In genomic region chr16:57025941-57026777, GRCh38 we compare ENCODE assay signal across 17 cellular contexts. TPM values are rescaled to one million over a fixed set of nuclear protein-coding genes. Genes with fewer than 3 reads are reported as not detected.
DNase-seq lines count a peak whose midpoint lies in the region; TF ChIP-seq lines count a peak whose summit lies in the region.
"Had no signal": no experiment of that assay in that cellular context is flagged by ENCODE, and none has a peak within 500 bp of the region (broad histone marks: within the 10 kb centered on the region; RNA-seq: fewer than 3 reads in every experiment).

No MANE protein-coding gene starts in this region.

- peak overlapping the region; percentile 51 for H2AK5ac ChIP-seq in neuronal stem cell (ENCODE audit: low read depth, low read length)

- peak overlapping the region; percentile 49 for H3K27ac Mint-ChIP-seq in T-helper 2 cell treated with Interferon-gamma antibody and Interleukin-4, amounts not matched to agents 5 μg/mL and 100 μg/mL, for 36 hours
- H3K27ac Mint-ChIP-seq in CD4-positive, alpha-beta memory T cell = peak overlapping the region; percentile 36 to 85 (median 63)
- peak overlapping the region; percentile 56 for H3K27ac Mint-ChIP-seq in activated naive CD8-positive, alpha-beta T cell treated with anti-CD3 and anti-CD28 coated beads for 36 hours
- no peak overlapping the region for H3K27ac Mint-ChIP-seq in glutamatergic neuron (ENCODE audit: unreplicated experiment)
- H3K27ac Mint-ChIP-seq: GM23338 had no signal

- H3K4me3 ChIP-seq in CD4-positive, alpha-beta memory T cell (ENCODE audit: low read length in 2 of 2) = no peak overlapping the region
- no peak overlapping the region for H3K4me3 ChIP-seq in neuronal stem cell (ENCODE audit: low read length in 2 of 2)
- H3K4me3 ChIP-seq: gastroesophageal sphincter, GM23338, right lobe of liver, tibial nerve had no signal

- no peak overlapping the region for H2BK12ac ChIP-seq in neuronal stem cell (ENCODE audit: low read length)

- no peak overlapping the region for H2BK120ac ChIP-seq in neuronal stem cell (ENCODE audit: low read depth, low read length)

- H2AFZ ChIP-seq in neuronal stem cell (ENCODE audit: low read length) = no peak overlapping the region
- H2AFZ ChIP-seq: GM23338 had no signal

- H3K14ac ChIP-seq in neuronal stem cell (ENCODE audit: low read length) = no peak overlapping the region

- H2BK5ac ChIP-seq in neuronal stem cell (ENCODE audit: low read length) = peak overlapping the region; percentile 62

- H3K79me1 ChIP-seq in neuronal stem cell (ENCODE audit: low read depth, low read length) = no peaks in the 10 kb centered on the region

- whole genome bisulfite sequencing in neuronal stem cell (ENCODE audit: extremely low coverage in 2 of 2, insufficient read length in 2 of 2, insufficient replicate concordance in 1 of 2), 2 donors = no CpG with 5 or more reads among the region's 21 CpGs

- no peaks in the 10 kb centered on the region for H3K27me3 Mint-ChIP-seq in T-helper 2 cell treated with Interferon-gamma antibody and Interleukin-4, amounts not matched to agents 5 μg/mL and 100 μg/mL, for 36 hours (ENCODE audit: low read depth)
- H3K27me3 Mint-ChIP-seq in CD4-positive, alpha-beta memory T cell = no peaks in the 10 kb centered on the region
- H3K27me3 Mint-ChIP-seq in activated naive CD8-positive, alpha-beta T cell treated with anti-CD3 and anti-CD28 coated beads for 36 hours = no peaks in the 10 kb centered on the region
- peaks cover 7% of the 10 kb centered on the region for H3K27me3 Mint-ChIP-seq in glutamatergic neuron (ENCODE audit: unreplicated experiment)

- no peak overlapping the region for H4K91ac ChIP-seq in neuronal stem cell (ENCODE audit: low read depth, low read length, poor library complexity)

- peaks cover 88% of the 10 kb centered on the region for H3K36me3 Mint-ChIP-seq in T-helper 2 cell treated with Interferon-gamma antibody and Interleukin-4, amounts not matched to agents 5 μg/mL and 100 μg/mL, for 36 hours (ENCODE audit: low read depth)
- H3K36me3 Mint-ChIP-seq in CD4-positive, alpha-beta memory T cell = peaks cover 66 to 88% of the 10 kb centered on the region in 2 donors
- peaks cover 73% of the 10 kb centered on the region for H3K36me3 Mint-ChIP-seq in activated naive CD8-positive, alpha-beta T cell treated with anti-CD3 and anti-CD28 coated beads for 36 hours
- no peaks in the 10 kb centered on the region for H3K36me3 Mint-ChIP-seq in glutamatergic neuron (ENCODE audit: unreplicated experiment)

- peaks cover 46% of the 10 kb centered on the region for H3K4me1 Mint-ChIP-seq in T-helper 2 cell treated with Interferon-gamma antibody and Interleukin-4, amounts not matched to agents 5 μg/mL and 100 μg/mL, for 36 hours (ENCODE audit: low read depth)
- H3K4me1 Mint-ChIP-seq in CD4-positive, alpha-beta memory T cell = peaks cover 56 to 97% (median 79%) of the 10 kb centered on the region in 4 donors
- peaks cover 81% of the 10 kb centered on the region for H3K4me1 Mint-ChIP-seq in activated naive CD8-positive, alpha-beta T cell treated with anti-CD3 and anti-CD28 coated beads for 36 hours
- no peaks in the 10 kb centered on the region for H3K4me1 Mint-ChIP-seq in glutamatergic neuron (ENCODE audit: low read depth, unreplicated experiment)

- peak overlapping the region; percentile 61 for H3K18ac ChIP-seq in neuronal stem cell (ENCODE audit: low read length)

- no peak overlapping the region for H3K4me3 Mint-ChIP-seq in T-helper 2 cell treated with Interferon-gamma antibody and Interleukin-4, amounts not matched to agents 5 μg/mL and 100 μg/mL, for 36 hours
- no peak overlapping the region for H3K4me3 Mint-ChIP-seq in CD4-positive, alpha-beta memory T cell
- H3K4me3 Mint-ChIP-seq in activated naive CD8-positive, alpha-beta T cell treated with anti-CD3 and anti-CD28 coated beads for 36 hours = no peak overlapping the region
- H3K4me3 Mint-ChIP-seq in glutamatergic neuron (ENCODE audit: unreplicated experiment) = no peak overlapping the region
- H3K4me3 Mint-ChIP-seq: GM23338 had no signal

- H2BK15ac ChIP-seq in neuronal stem cell (ENCODE audit: low read length) = peak overlapping the region; percentile 41

- no peaks in the 10 kb centered on the region for H3K9me3 Mint-ChIP-seq in T-helper 2 cell treated with Interferon-gamma antibody and Interleukin-4, amounts not matched to agents 5 μg/mL and 100 μg/mL, for 36 hours
- H3K9me3 Mint-ChIP-seq in CD4-positive, alpha-beta memory T cell = no peaks in the 10 kb centered on the region
- H3K9me3 Mint-ChIP-seq in activated naive CD8-positive, alpha-beta T cell treated with anti-CD3 and anti-CD28 coated beads for 36 hours = no peaks in the 10 kb centered on the region
- H3K9me3 Mint-ChIP-seq in glutamatergic neuron (ENCODE audit: unreplicated experiment) = peaks cover 4% of the 10 kb centered on the region
- H3K9me3 Mint-ChIP-seq: GM23338 had no signal

- TF ChIP-seq CTCF in glutamatergic neuron (IDR thresholded peaks at IDR 0.05; ENCODE audit: partially characterized antibody, unreplicated experiment) = no peak

- no peaks in the 10 kb centered on the region for H3K9me3 ChIP-seq in CD4-positive, alpha-beta memory T cell (ENCODE audit: control insufficient read depth in 1 of 2, low read length in 2 of 2)
- no peaks in the 10 kb centered on the region for H3K9me3 ChIP-seq in neuronal stem cell (replicated peaks in 1 of 2; ENCODE audit: control insufficient read depth in 2 of 2, insufficient read depth in 1 of 2, low read depth in 1 of 2, low read length in 2 of 2)
- H3K9me3 ChIP-seq: gastroesophageal sphincter, right lobe of liver, tibial nerve had no signal

- peaks cover 42% of the 10 kb centered on the region for H3K36me3 ChIP-seq in CD4-positive, alpha-beta memory T cell (ENCODE audit: insufficient read depth, low read length)
- H3K36me3 ChIP-seq in neuronal stem cell (replicated peaks in 1 of 2; ENCODE audit: control insufficient read depth in 2 of 2, insufficient read depth in 2 of 2, low read length in 2 of 2) = no peaks in the 10 kb centered on the region

- peaks cover 94% of the 10 kb centered on the region for H3K4me1 ChIP-seq in CD4-positive, alpha-beta memory T cell (ENCODE audit: insufficient read depth, low read length)
- H3K4me1 ChIP-seq in neuronal stem cell (ENCODE audit: control insufficient read depth in 2 of 2, insufficient read depth in 1 of 2, low read depth in 1 of 2, low read length in 2 of 2) = peaks cover 0 to 2% of the 10 kb centered on the region in 2 donors
- H3K4me1 ChIP-seq: gastroesophageal sphincter, right lobe of liver, tibial nerve had no signal

- H3K4ac ChIP-seq in neuronal stem cell (ENCODE audit: low read length) = no peak overlapping the region

- intact Hi-C loops in CD4-positive, alpha-beta memory T cell (cut with micrococcal nuclease) = no loop called here

- POLR2A ChIA-PET in CD4-positive, alpha-beta memory T cell (lab: Charles Lee; ENCODE audit: partially characterized antibody) = interaction anchor here (0.7 to 11.9 kb wide), 6 partner anchors 12 to 66 kb away, joined by 3 to 162 read pairs (median 10); partner anchors contain the start of gene NLRC5

- peak overlapping the region; percentile 78 for H3K9ac ChIP-seq in neuronal stem cell (ENCODE audit: low read depth, low read length, poor library complexity)

- H4K8ac ChIP-seq in neuronal stem cell (ENCODE audit: low read depth, low read length) = peak overlapping the region; percentile 43

- H3K27ac ChIP-seq in CD4-positive, alpha-beta memory T cell (ENCODE audit: low read depth, low read length) = no peak overlapping the region
- H3K27ac ChIP-seq in neuronal stem cell (replicated peaks; ENCODE audit: low read length) = no peak overlapping the region
- H3K27ac ChIP-seq: epithelial cell of prostate, gastroesophageal sphincter, right lobe of liver, tibial nerve had no signal

- DNase-seq in T-helper 2 cell treated with Interferon-gamma antibody and Interleukin-4, amounts not matched to agents 5 μg/mL and 100 μg/mL, for 36 hours (ENCODE audit: low spot score) = no peak
- DNase-seq in T-helper 2 cell (no peak), neuronal stem cell (ENCODE audit: low spot score) (no peak), medulla oblongata (ENCODE audit: extremely low spot score) (no peak), NCI-H2171 treated with DMSO at 0.1 percent for 48 hours (lab: John Stamatoyannopoulos, UW) (no peak), glutamatergic neuron (no peak)
- DNase-seq in CD4-positive, alpha-beta memory T cell = no peak
- no peak for DNase-seq in activated naive CD8-positive, alpha-beta T cell treated with anti-CD3 and anti-CD28 coated beads for 36 hours
- DNase-seq: cortex of kidney, mammary epithelial cell, NCI-H146, NCI-H446 had no signal

- CTCF ChIA-PET in CD4-positive, alpha-beta memory T cell (lab: Charles Lee; ENCODE audit: partially characterized antibody) = interaction anchor here (2.4 kb wide), 1 partner anchor 11 kb away, joined by 15 read pairs; no protein-coding TSS in a partner anchor

- H3K4me2 ChIP-seq in neuronal stem cell (ENCODE audit: insufficient read depth, low read length, poor library complexity, severe bottlenecking) = no peak overlapping the region
- H3K4me2 ChIP-seq: GM23338 had no signal

- H3K27me3 ChIP-seq in CD4-positive, alpha-beta memory T cell (ENCODE audit: insufficient read depth, low read length) = no peaks in the 10 kb centered on the region
- peaks cover 0 to 26% (median 0%) of the 10 kb centered on the region in 3 experiments for H3K27me3 ChIP-seq in neuronal stem cell (ENCODE audit: control insufficient read depth in 3 of 3, insufficient read depth in 3 of 3, low read depth in 1 of 3, low read length in 3 of 3)
- H3K27me3 ChIP-seq: gastroesophageal sphincter, right lobe of liver, tibial nerve had no signal

- peak overlapping the region; percentile 13 for H3K23ac ChIP-seq in neuronal stem cell (ENCODE audit: low read depth, low read length, poor library complexity)

RNA-seq across cellular contexts. Expression of gene NLRC5, which starts 36.8 kb away (rescaled TPM):
- 100 to 1,000 TPM; 416 to 457 TPM for total RNA-seq in CD4-positive, alpha-beta memory T cell
- 100 to 1,000 TPM in 1 of 2 donors, 10 to 100 TPM in 1; 41.6 to 151 TPM for polyA plus RNA-seq in CD4-positive, alpha-beta memory T cell
- 100 to 1,000 TPM; 142 to 151 TPM for total RNA-seq in activated naive CD8-positive, alpha-beta T cell treated with anti-CD3 and anti-CD28 coated beads for 36 hours
- polyA plus RNA-seq in neuronal stem cell (2013, experiment 1 of 2) = 0.06 TPM
- polyA plus RNA-seq in neuronal stem cell (2013, experiment 2 of 2) = 0.39 TPM
- 1.5 TPM for total RNA-seq in glutamatergic neuron (ENCODE audit: unreplicated experiment)

Comparison
In these comparisons a context has a peak if more than half of its experiments do, and no peak if none do; other contexts are left out.
1. RNA of gene NLRC5, which starts 36.8 kb away (total RNA-seq): 416 to 457 TPM in CD4-positive, alpha-beta memory T cell and 142 to 151 TPM in activated naive CD8-positive, alpha-beta T cell treated with anti-CD3 and anti-CD28 coated beads for 36 hours; 1.5 TPM in glutamatergic neuron (single experiment); every median in the first group is over 10 times any median in the second.